ENCODE assay signal across 8 cellular contexts in genomic region chr15:76056931-76057330, GRCh38. TPM values are rescaled to one million over a fixed set of nuclear protein-coding genes. Genes with fewer than 3 reads are reported as not detected.
DNase-seq lines count a peak whose midpoint lies in the region; ATAC-seq and TF ChIP-seq lines count a peak whose summit lies in the region.

No MANE protein-coding gene starts in this region.

- H3K4me2 ChIP-seq in Loucy (ENCODE audit: low read depth, low read length, poor library complexity, severe bottlenecking) = peak overlapping the region; percentile 86

- peak overlapping the region; percentile 92 for H2AFZ ChIP-seq in Loucy (ENCODE audit: low read length)

- peaks cover 16% of the 10 kb centered on the region for H3K4me1 ChIP-seq in Loucy (ENCODE audit: insufficient read depth, low read length, poor library complexity, severe bottlenecking)
- peaks cover 14% of the 10 kb centered on the region; the same call in 1 of the 2 replicates for H3K4me1 ChIP-seq in iPS-20b (ENCODE audit: insufficient read depth, low read length)

- no peak for TF ChIP-seq CTCF in GM12864 (IDR thresholded peaks at IDR 0.05; ENCODE audit: low read depth, low read length, missing control alignments)
- no peak for TF ChIP-seq CTCF in Loucy (conservative IDR thresholded peaks at IDR 0.05; ENCODE audit: low read length)

- H3K27ac ChIP-seq in iPS-20b (ENCODE audit: low read length) = no peak overlapping the region

- DNase-seq in GM12864 (ENCODE audit: low read depth) = peak; percentile 76
- no peak for DNase-seq in GOT3 (lab: John Stamatoyannopoulos, UW)
- no peak for DNase-seq in stimulated activated CD4-positive, alpha-beta T cell treated with anti-CD3 and anti-CD28 coated beads, Interleukin-12 subunit alpha, Interleukin-12 subunit beta, amount 100 ng/mL, for 4 hours
- no peak for DNase-seq in SK-N-DZ (ENCODE audit: low spot score)
- no peak for DNase-seq in T-helper 2 cell

- H3K9ac ChIP-seq in Loucy (ENCODE audit: low read depth, low read length, poor library complexity, severe bottlenecking) = peak overlapping the region; percentile 44
- H3K9ac ChIP-seq in iPS-20b (ENCODE audit: low read depth, low read length) = no peak overlapping the region

- H3K9me2 ChIP-seq in Loucy (replicated peaks; ENCODE audit: low read depth, low read length) = no peaks in the 10 kb centered on the region

- H3K4me3 ChIP-seq in GM12864 (ENCODE audit: low read depth, low read length) = no peak overlapping the region; the same call in 1 of the 2 replicates
- peak overlapping the region; percentile 70 for H3K4me3 ChIP-seq in Loucy (ENCODE audit: low read length, poor library complexity, severe bottlenecking)
- H3K4me3 ChIP-seq in iPS-20b (ENCODE audit: low read length) = 0 out of 2 replicates have a peak overlapping the region, but pooled peaks have one; percentile 12

- H3K9me3 ChIP-seq in Loucy (ENCODE audit: insufficient read depth, low read depth, low read length) (no peaks in the 10 kb centered on the region), iPS-20b (ENCODE audit: insufficient read depth, low read depth, low read length) (no peaks in the 10 kb centered on the region)

- H3F3A ChIP-seq in Loucy (ENCODE audit: low read depth) = no peaks in the 10 kb centered on the region

- H3K79me2 ChIP-seq in Loucy (ENCODE audit: insufficient read depth, low read length) = no peaks in the 10 kb centered on the region

- H3K27me3 ChIP-seq in Loucy (ENCODE audit: insufficient read depth, low read length, poor library complexity, severe bottlenecking) = peaks cover 9% of the 10 kb centered on the region
- H3K27me3 ChIP-seq in iPS-20b (ENCODE audit: insufficient read depth, low read length) = peaks cover 34% of the 10 kb centered on the region

- H4K20me1 ChIP-seq in Loucy (ENCODE audit: insufficient read depth, low read length, poor library complexity, severe bottlenecking) = no peaks in the 10 kb centered on the region

- H3K36me3 ChIP-seq in Loucy (ENCODE audit: insufficient read depth, low read length) = no peaks in the 10 kb centered on the region
- no peaks in the 10 kb centered on the region for H3K36me3 ChIP-seq in iPS-20b (ENCODE audit: insufficient read depth, low read depth, low read length)

- peak; percentile 74 for ATAC-seq in GM21576 (IDR thresholded peaks at IDR 0.05; ENCODE audit: unreplicated experiment)

RNA-seq across cellular contexts. Expression of gene TMEM266, which starts 2.9 kb away (rescaled TPM):
- 0.10 TPM in 1 of 2 replicates, not detected in the other for polyA plus RNA-seq in SK-N-DZ (2014; cell fraction: cytosol; rRNA removed)
- polyA plus RNA-seq in SK-N-DZ (2014; cell fraction: nucleus; rRNA removed) = 0.09 TPM in 1 of 2 replicates, not detected in the other

RNA-seq across cellular contexts. Expression of gene NRG4, which starts 44.7 kb away (rescaled TPM):
- not detected in 2 replicates for polyA plus RNA-seq in SK-N-DZ (2014; cell fraction: cytosol; rRNA removed)
- polyA plus RNA-seq in SK-N-DZ (2014; cell fraction: nucleus; rRNA removed) = not detected in 2 replicates
